11 cellular contexts compared by ENCODE assay signal in the genomic region with DNA sequence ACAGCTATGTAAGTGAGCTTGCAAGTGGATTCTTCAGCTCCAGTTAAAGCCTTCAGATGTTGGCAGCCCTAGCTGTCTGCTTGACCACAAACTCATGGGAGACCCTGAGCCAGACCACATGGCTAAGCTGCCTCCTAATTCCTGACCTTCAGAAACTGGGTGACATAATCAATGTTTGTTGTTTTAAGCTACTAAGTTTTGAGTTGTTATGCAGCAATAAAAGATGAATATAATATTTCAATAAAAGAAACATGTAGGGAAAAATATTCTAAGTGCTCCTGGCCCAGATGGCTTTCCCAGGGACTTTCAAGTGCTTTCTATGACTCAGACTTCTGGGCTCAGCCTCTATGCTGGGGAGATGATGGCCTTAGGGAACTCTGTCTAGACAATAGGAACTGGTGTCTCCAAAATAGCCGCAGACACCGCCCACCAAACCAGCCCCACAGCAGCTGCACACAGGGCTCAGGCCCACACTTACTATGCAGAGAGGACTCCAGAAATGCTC. TPM values are rescaled to one million over a fixed set of nuclear protein-coding genes. Genes with fewer than 3 reads are reported as not detected.
A peak's percentile ranks its signal among the peaks of the same experiment; 100 is the strongest.
DNase-seq lines count a peak whose midpoint lies in the region; ATAC-seq lines count a peak whose summit lies in the region.
"Had no signal": no experiment of that assay in that cellular context is flagged by ENCODE, and none has a peak within 500 bp of the region (broad histone marks: within the 10 kb centered on the region; RNA-seq: fewer than 3 reads in every experiment).

No MANE protein-coding gene starts in this region.

- no peak for ATAC-seq in HG02970 (IDR thresholded peaks at IDR 0.05; ENCODE audit: low FRiP score, unreplicated experiment)
- ATAC-seq in GM21528 (IDR thresholded peaks at IDR 0.05; ENCODE audit: low FRiP score, unreplicated experiment), result no peak
- no peak for ATAC-seq in HG03521 (IDR thresholded peaks at IDR 0.05; ENCODE audit: unreplicated experiment)

- no peak overlapping the region for H3K4me3 ChIP-seq in CD8-positive, alpha-beta memory T cell (ENCODE audit: low read length)

- peaks cover 27 to 45% (median 43%) of the 10 kb centered on the region in 5 donors for H3K9me3 Mint-ChIP-seq in CD8-positive, alpha-beta memory T cell

- CTCF ChIA-PET in CD8-positive, alpha-beta memory T cell (lab: Charles Lee), result no interaction called here

- no peak overlapping the region for H3K27ac ChIP-seq in CD8-positive, alpha-beta memory T cell (ENCODE audit: low read depth, low read length)

- H3K4me1 Mint-ChIP-seq in CD8-positive, alpha-beta memory T cell, result peaks cover 0 to 1% (median under 1%) of the 10 kb centered on the region in 3 donors

- peaks cover 4 to 38% (median 12%) of the 10 kb centered on the region in 3 donors for H3K36me3 Mint-ChIP-seq in CD8-positive, alpha-beta memory T cell

- H3K4me3 Mint-ChIP-seq in CD8-positive, alpha-beta memory T cell, result no peak overlapping the region
- H3K4me3 Mint-ChIP-seq: activated naive CD8-positive, alpha-beta T cell; B cell had no signal

- H3K27me3 ChIP-seq in CD8-positive, alpha-beta memory T cell (ENCODE audit: insufficient read depth, low read length, poor library complexity, severe bottlenecking), result no peaks in the 10 kb centered on the region

- DNase-seq in AG08395 (ENCODE audit: low spot score), result peak; percentile 95
- DNase-seq in NCI-H2196 (lab: John Stamatoyannopoulos, UW; ENCODE audit: unreplicated experiment), result peak; percentile 62
- DNase-seq in dedifferentiated amniotic fluid mesenchymal stem cell (ENCODE audit: extremely low spot score), result peak; percentile 95
- DNase-seq in medulla oblongata (ENCODE audit: extremely low spot score), result peak; percentile 83
- no peak for DNase-seq in CD8-positive, alpha-beta memory T cell
- DNase-seq: NCI-H1092 had no signal

- H3K36me3 ChIP-seq in CD8-positive, alpha-beta memory T cell (ENCODE audit: insufficient read depth, low read length), result no peaks in the 10 kb centered on the region

- H3K27me3 Mint-ChIP-seq in CD8-positive, alpha-beta memory T cell, result peaks cover 11 to 15% of the 10 kb centered on the region in 2 donors
- H3K27me3 Mint-ChIP-seq: activated naive CD8-positive, alpha-beta T cell; B cell had no signal

- no peak overlapping the region for H3K27ac Mint-ChIP-seq in CD8-positive, alpha-beta memory T cell
- H3K27ac Mint-ChIP-seq: activated naive CD8-positive, alpha-beta T cell; B cell had no signal

- H3K9me3 ChIP-seq in CD8-positive, alpha-beta memory T cell (ENCODE audit: low read length), result no peaks in the 10 kb centered on the region

- POLR2A ChIA-PET in CD8-positive, alpha-beta memory T cell (lab: Charles Lee), result no interaction called here

- no peaks in the 10 kb centered on the region for H3K4me1 ChIP-seq in CD8-positive, alpha-beta memory T cell (ENCODE audit: insufficient read depth, low read length)

RNA-seq across cellular contexts. Expression of a gene that starts 20.3 kb away (rescaled TPM):
- total RNA-seq in CD8-positive, alpha-beta memory T cell, result 1 to 10 TPM; 2.1 to 2.5 TPM
- 4.9 TPM for polyA plus RNA-seq in CD8-positive, alpha-beta memory T cell

RNA-seq across cellular contexts. Expression of a gene that starts 23.9 kb away (rescaled TPM):
- total RNA-seq in CD8-positive, alpha-beta memory T cell, result 100 to 1,000 TPM; 288 to 305 TPM
- 110 TPM for polyA plus RNA-seq in CD8-positive, alpha-beta memory T cell

Comparison
In these comparisons a context has a peak if more than half of its experiments do, and no peak if none do; other contexts are left out.
1. DNase-seq: peak in AG08395 (single experiment), NCI-H2196 (single experiment), dedifferentiated amniotic fluid mesenchymal stem cell (single experiment) and medulla oblongata (single experiment); none in CD8-positive, alpha-beta memory T cell (0 of 5).